ENCODE assay signal across 12 cellular contexts in the genomic region with DNA sequence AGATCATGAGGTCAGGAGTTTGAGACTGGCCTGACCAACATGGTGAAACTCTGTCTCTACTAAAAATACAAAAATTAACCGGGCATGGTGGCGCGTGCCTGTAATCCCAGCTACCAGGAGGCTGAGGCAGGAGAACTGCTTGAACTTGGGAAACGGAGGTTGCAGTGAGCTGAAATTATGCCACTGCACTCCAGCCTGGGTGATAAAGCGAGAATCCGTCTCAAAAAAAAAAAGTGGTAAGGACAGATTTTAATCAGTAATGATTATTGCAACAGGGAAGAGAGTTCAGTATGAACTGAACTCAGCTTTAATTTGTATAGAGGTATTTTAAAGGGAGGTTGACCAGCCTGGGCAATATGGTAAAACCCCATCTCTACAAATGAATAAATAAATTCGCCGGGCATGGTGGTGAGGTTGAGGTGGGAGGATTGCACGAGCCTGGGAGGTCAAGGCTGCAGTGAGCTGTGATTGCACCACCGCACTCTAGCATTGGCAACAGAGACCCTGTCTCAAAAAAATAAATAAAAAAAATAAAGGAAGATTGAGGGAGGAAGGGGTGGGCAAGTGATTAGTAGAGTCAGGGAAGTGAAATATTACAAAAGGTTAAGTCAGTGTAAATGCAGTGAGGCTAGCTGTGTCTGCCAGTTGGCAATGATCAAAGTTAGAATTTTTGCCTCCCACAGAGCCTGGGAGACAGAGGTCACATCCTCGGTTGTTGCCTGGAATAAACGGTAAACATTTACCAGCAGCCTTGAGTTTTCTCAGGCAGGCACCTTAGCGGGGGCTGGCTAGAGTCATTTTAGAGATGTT. TPM values are rescaled to one million over a fixed set of nuclear protein-coding genes. Genes with fewer than 3 reads are reported as not detected.
DNase-seq lines count a peak whose midpoint lies in the region; ATAC-seq and TF ChIP-seq lines count a peak whose summit lies in the region.
"Had no signal": no experiment of that assay in that cellular context is flagged by ENCODE, and none has a peak within 500 bp of the region (broad histone marks: within the 10 kb centered on the region; RNA-seq: fewer than 3 reads in every experiment).

No MANE protein-coding gene starts in this region.

- in situ Hi-C loops in GM23248 (cut with MboI) = no loop called here

- TF ChIP-seq CTCF in OCI-LY7 (conservative IDR thresholded peaks at IDR 0.05; ENCODE audit: low read length) = no peak
- no peak for TF ChIP-seq CTCF in fibroblast of pulmonary artery (IDR thresholded peaks at IDR 0.05; ENCODE audit: low read length, missing control alignments)
- no peak for TF ChIP-seq CTCF in chondrocyte (IDR thresholded peaks at IDR 0.05)

- no peaks in the 10 kb centered on the region for H3K4me1 ChIP-seq in GM23248 (ENCODE audit: insufficient read depth)
- peaks cover 65% of the 10 kb centered on the region for H3K4me1 ChIP-seq in OCI-LY7 (ENCODE audit: insufficient read depth, low read length, poor library complexity, severe bottlenecking)

- intact Hi-C loops in OCI-LY7 (cut with micrococcal nuclease; ENCODE audit: unreplicated experiment) = no loop called here

- no peaks in the 10 kb centered on the region for H3K9me3 Mint-ChIP-seq in effector memory CD8-positive, alpha-beta T cell
- no peaks in the 10 kb centered on the region for H3K9me3 Mint-ChIP-seq in chondrocyte (ENCODE audit: low read depth)
- H3K9me3 Mint-ChIP-seq: HFFc6, T-cell had no signal

- H3K4me3 Mint-ChIP-seq in effector memory CD8-positive, alpha-beta T cell = no peak overlapping the region
- H3K4me3 Mint-ChIP-seq in chondrocyte (ENCODE audit: unreplicated experiment) = no peak overlapping the region
- H3K4me3 Mint-ChIP-seq: HFFc6 had no signal

- H2AFZ ChIP-seq in GM23248 (no peak overlapping the region), OCI-LY7 (ENCODE audit: low read length) (peak overlapping the region; percentile 84; the same call in 1 of the 2 replicates)

- H3F3A ChIP-seq in GM23248 (ENCODE audit: insufficient read depth) = peaks cover 44% of the 10 kb centered on the region

- H3K4me2 ChIP-seq in GM23248 (ENCODE audit: unreplicated experiment) = no peak overlapping the region
- H3K4me2 ChIP-seq in OCI-LY7 (ENCODE audit: low read length) = peak overlapping the region; percentile 52

- CTCF ChIA-PET in OCI-LY7 (lab: Charles Lee; ENCODE audit: unreplicated experiment) = no interaction called here

- 69 to 73% methylated on average over 13 of the region's 13 CpGs for WGBS in GM23248 (ENCODE audit: low coverage in 1 of 2, low lambda C conversion rate in 2 of 2, missing lambda C conversion rate in 2 of 2), 2 experiments

- H3K27ac ChIP-seq in GM23248 (no peak overlapping the region), OCI-LY7 (ENCODE audit: low read depth, low read length, poor library complexity, severe bottlenecking) (peak overlapping the region; percentile 66)

- peaks cover 13% of the 10 kb centered on the region for H3K36me3 ChIP-seq in GM23248 (ENCODE audit: low read depth)
- peaks cover 20% of the 10 kb centered on the region for H3K36me3 ChIP-seq in OCI-LY7 (ENCODE audit: insufficient read depth, low read length)

- H3K27ac Mint-ChIP-seq in effector memory CD8-positive, alpha-beta T cell = peak overlapping the region in 1 of 2 donors; percentile 20
- H3K27ac Mint-ChIP-seq in chondrocyte (ENCODE audit: unreplicated experiment) = no peak overlapping the region
- H3K27ac Mint-ChIP-seq: HFFc6, T-cell had no signal

- no TSS peak for BruUV-seq in OCI-LY7 (replicated peaks; lab: Mats Ljungman, UMichigan)

- no peak overlapping the region for H3K4me3 ChIP-seq in GM23248
- H3K4me3 ChIP-seq in OCI-LY7 (ENCODE audit: low read depth, low read length, poor library complexity, severe bottlenecking) = peak overlapping the region; percentile 20
- H3K4me3 ChIP-seq in fibroblast of pulmonary artery (replicated peaks; ENCODE audit: low read depth, low read length) = no peak overlapping the region

- peaks cover 13% of the 10 kb centered on the region for H3K36me3 Mint-ChIP-seq in effector memory CD8-positive, alpha-beta T cell (ENCODE audit: insufficient read depth)
- H3K36me3 Mint-ChIP-seq in chondrocyte (ENCODE audit: low read depth) = peaks cover 6% of the 10 kb centered on the region

- H3K9ac ChIP-seq in GM23248 = no peak overlapping the region

- H3K4me1 Mint-ChIP-seq in effector memory CD8-positive, alpha-beta T cell (ENCODE audit: low read depth in 2 of 2) = peaks cover 13 to 23% of the 10 kb centered on the region in 2 donors
- peaks cover 21% of the 10 kb centered on the region for H3K4me1 Mint-ChIP-seq in chondrocyte (ENCODE audit: low read depth)

- H3K27me3 Mint-ChIP-seq in effector memory CD8-positive, alpha-beta T cell = no peaks in the 10 kb centered on the region
- H3K27me3 Mint-ChIP-seq in chondrocyte (ENCODE audit: low read depth) = no peaks in the 10 kb centered on the region
- H3K27me3 Mint-ChIP-seq: T-cell had no signal

- POLR2A ChIA-PET in OCI-LY7 (lab: Charles Lee) = interaction anchor here (0.6 to 3.1 kb wide), 10 partner anchors 12 to 1908 kb away, joined by 3 to 13 read pairs (median 4); partner anchors contain the start of gene HMOX1

- H3K79me2 ChIP-seq in GM23248 (ENCODE audit: insufficient read depth) (peaks cover 6% of the 10 kb centered on the region), OCI-LY7 (ENCODE audit: insufficient read depth, low read depth, low read length) (peaks cover 23% of the 10 kb centered on the region)

- H3K9me2 ChIP-seq in GM23248 (ENCODE audit: insufficient read depth) = no peaks in the 10 kb centered on the region
- no peaks in the 10 kb centered on the region for H3K9me2 ChIP-seq in OCI-LY7 (ENCODE audit: insufficient read depth, low read length)

- no peak for ATAC-seq in effector memory CD8-positive, alpha-beta T cell (replicated peaks)
- ATAC-seq in GM19035 (IDR thresholded peaks at IDR 0.05; ENCODE audit: unreplicated experiment) = no peak
- ATAC-seq: T-cell had no signal

- DNase-seq in GM23248 = peak; percentile 26
- DNase-seq in OCI-LY7 (ENCODE audit: low spot score) = peak; percentile 33
- DNase-seq in fibroblast of pulmonary artery (ENCODE audit: low read depth) = peak; percentile 45
- peak; percentile 97 for DNase-seq in renal cortical epithelial cell (ENCODE audit: low read depth)
- no peak for DNase-seq in AG08395 (ENCODE audit: low spot score)
- no peak for DNase-seq in effector memory CD8-positive, alpha-beta T cell
- DNase-seq in chondrocyte (ENCODE audit: low spot score) = no peak
- DNase-seq: activated CD8-positive, alpha-beta memory T cell treated with anti-CD3 and anti-CD28 coated beads, Interleukin-2, amount 50 U/mL, for 4 hours; HFFc6; NCI-H446 treated with DMSO at 0.1 percent for 48 hours; T-cell had no signal

- H4K20me1 ChIP-seq in GM23248 (ENCODE audit: insufficient read depth) = no peaks in the 10 kb centered on the region
- H4K20me1 ChIP-seq in OCI-LY7 (ENCODE audit: insufficient read depth, low read length) = peaks cover 6% of the 10 kb centered on the region; the same call in 1 of the 2 replicates

- no peaks in the 10 kb centered on the region for H3K27me3 ChIP-seq in GM23248 (replicated peaks; ENCODE audit: insufficient read depth)

- H3K9me3 ChIP-seq in GM23248 (ENCODE audit: low read depth) (no peaks in the 10 kb centered on the region), OCI-LY7 (ENCODE audit: low read length) (no peaks in the 10 kb centered on the region; the same call in 1 of the 2 replicates)

RNA-seq across cellular contexts. Expression of gene MCM5, which starts 2.6 kb away (rescaled TPM):
- total RNA-seq in GM23248 (2014; rRNA removed; shearing (Covaris generic)) = 34.4 and 37.2 TPM in 2 replicates
- 48.4 and 51.5 TPM in 2 replicates for polyA plus RNA-seq in GM23248 (2016; fragmentation: Nextera tagmentation; extraction: Ambion mirVana)
- total RNA-seq in OCI-LY7 (2014; rRNA removed; shearing (Covaris generic)) = 178 and 242 TPM in 2 replicates
- total RNA-seq in OCI-LY7 (2022) (360 TPM in 2 replicates), renal cortical epithelial cell (11.4 and 43.6 TPM in 2 replicates), chondrocyte (13.3 to 49.6 TPM (median 14.4 TPM) in 3 replicates)

RNA-seq across cellular contexts. Expression of gene HMOX1, which starts 16.4 kb away (rescaled TPM):
- 71.6 and 82.9 TPM in 2 replicates for total RNA-seq in GM23248 (2014; rRNA removed; shearing (Covaris generic))
- 44.3 and 46.6 TPM in 2 replicates for polyA plus RNA-seq in GM23248 (2016; fragmentation: Nextera tagmentation; extraction: Ambion mirVana)
- total RNA-seq in OCI-LY7 (2014; rRNA removed; shearing (Covaris generic)) = 2.2 and 2.9 TPM in 2 replicates
- total RNA-seq in OCI-LY7 (2022) (8.5 and 13.9 TPM in 2 replicates), renal cortical epithelial cell (46.6 and 97.1 TPM in 2 replicates), chondrocyte (1.9 to 9.4 TPM (median 8.8 TPM) in 3 replicates)

Comparison
In these comparisons a context has a peak if more than half of its experiments do, and no peak if none do; other contexts are left out.
1. DNase-seq: peak in GM23248 (single experiment), OCI-LY7 (single experiment), fibroblast of pulmonary artery (single experiment) and renal cortical epithelial cell (single experiment); none in AG08395 (single experiment), effector memory CD8-positive, alpha-beta T cell (0 of 3) and chondrocyte (single experiment).